In genomic region chr10:75772153-75772887, GRCh38 we compare ENCODE assay signal across 8 cellular contexts.
DNase-seq lines count a peak whose midpoint lies in the region; ATAC-seq and TF ChIP-seq lines count a peak whose summit lies in the region.

No MANE protein-coding gene starts in this region.

- no peak for TF ChIP-seq CTCF in AG10803 (conservative IDR thresholded peaks at IDR 0.05; ENCODE audit: low read length)
- TF ChIP-seq CTCF in tibial nerve (IDR thresholded peaks at IDR 0.05): no peak

- H3K4me3 ChIP-seq in AG10803 (ENCODE audit: low read length) (peak overlapping the region; percentile 13), tibial nerve (peak overlapping the region; percentile 6 to 40 (median 22))

- DNase-seq in AG10803 (ENCODE audit: low read depth) (peak; percentile 25), NCI-H774 (lab: John Stamatoyannopoulos, UW) (peak; percentile 49), fibroblast of peridontal ligament (ENCODE audit: extremely low read depth) (peak; percentile 55), tibial nerve (ENCODE audit: low spot score in 2 of 2) (no peak), dermis blood vessel endothelial cell (no peak), NCI-H1417 (lab: John Stamatoyannopoulos, UW) (no peak)

- WGBS in tibial nerve, 2 donors: 28 to 35% methylated on average over 8 of the region's 8 CpGs

- TF ChIP-seq POLR2A in tibial nerve (IDR thresholded peaks at IDR 0.05) (no peak), GM18505 (IDR thresholded peaks at IDR 0.05; ENCODE audit: borderline replicate concordance, extremely low read depth, insufficient read depth, insufficient read length) (no peak)

- H3K27me3 ChIP-seq in tibial nerve: no peaks in the 10 kb centered on the region

- peak overlapping the region in 3 of 4 donors; percentile 41 to 68 (median 55) for H3K27ac ChIP-seq in tibial nerve

- H3K36me3 ChIP-seq in tibial nerve: no peaks in the 10 kb centered on the region

- peak in 1 of 2 donors; percentile 61 for TF ChIP-seq EP300 in tibial nerve (IDR thresholded peaks at IDR 0.05)

- H3K9me3 ChIP-seq in tibial nerve: no peaks in the 10 kb centered on the region

- H3K4me1 ChIP-seq in tibial nerve: peaks cover 0 to 43% (median 11%) of the 10 kb centered on the region in 4 donors

- ATAC-seq in GM19438 (IDR thresholded peaks at IDR 0.05; ENCODE audit: low read depth, unreplicated experiment): peak; percentile 77
- no peak for ATAC-seq in GM18505 (IDR thresholded peaks at IDR 0.05; ENCODE audit: unreplicated experiment)

Comparison
In these comparisons a context has a peak if more than half of its experiments do, and no peak if none do; other contexts are left out.
1. DNase-seq: peak in AG10803 (single experiment), NCI-H774 (single experiment) and fibroblast of peridontal ligament (single experiment); none in tibial nerve (0 of 2), dermis blood vessel endothelial cell (single experiment) and NCI-H1417 (0 of 3).